ENCODE assay signal across 28 cellular contexts in genomic region chr2:179412116-179412515, GRCh38.
DNase-seq lines count a peak whose midpoint lies in the region; ATAC-seq, FAIRE-seq and TF ChIP-seq lines count a peak whose summit lies in the region.
"Had no signal": no experiment of that assay in that cellular context is flagged by ENCODE, and none has a peak within 500 bp of the region (broad histone marks: within the 10 kb centered on the region; RNA-seq: fewer than 3 reads in every experiment).

No MANE protein-coding gene starts in this region.

- FAIRE-seq in H54 (lab: Jason Lieb, UNC): no peak
- FAIRE-seq: TTC549 had no signal

- peak; percentile 8 for DNase-seq in AG09309 (ENCODE audit: low read depth)
- DNase-seq in PC-3: peak; percentile 52
- DNase-seq in choroid plexus epithelial cell (ENCODE audit: low read depth): peak; percentile 44
- no peak for DNase-seq in mesenchymal stem cell
- no peak for DNase-seq in activated T-cell treated with anti-CD3 and anti-CD28 coated beads, Interleukin-2, amount 50 U/mL, for 1 hour
- no peak for DNase-seq in HT-29 (ENCODE audit: low spot score)
- DNase-seq in H54 (ENCODE audit: insufficient read length, low spot score): no peak
- DNase-seq: ACHN; activated CD4-positive, alpha-beta T cell treated with anti-CD3 and anti-CD28 coated beads, Interleukin-2, amount 50 U/mL, for 4 hours; activated CD8-positive, alpha-beta memory T cell treated with anti-CD3 and anti-CD28 coated beads, Interleukin-2, amount 10 ng/mL, durations not matched to agents 7 days and 5 days; activated naive CD8-positive, alpha-beta T cell treated with anti-CD3 and anti-CD28 coated beads, Interleukin-2, amount 50 U/mL, for 24 hours; activated T-cell treated with anti-CD3 and anti-CD28 coated beads, Interleukin-2, amount 50 U/mL, for 48 hours; head of caudate nucleus; islet precursor cell; naive thymus-derived CD8-positive, alpha-beta T cell; NCI-H1092 treated with DMSO at 0.1 percent for 48 hours; NCI-H187; NCI-H2171 treated with DMSO at 0.1 percent for 48 hours; NCI-H510A; occipital lobe; stimulated activated naive B cell treated with anti-CD40 and anti-IgM and Interleukin-4, amounts not matched to agents 10 μg/mL and 1 μg/mL and 100 μg/mL, for 72 hours; substantia nigra; trophoblast cell had no signal

- H3F3A ChIP-seq in PC-3 (ENCODE audit: low read length, unreplicated experiment): no peaks in the 10 kb centered on the region

- H3K9ac ChIP-seq in PC-3 (ENCODE audit: low read length): no peak overlapping the region
- peak overlapping the region; percentile 11 for H3K9ac ChIP-seq in mesenchymal stem cell (ENCODE audit: low read length)
- H3K9ac ChIP-seq: BLaER1 had no signal

- no peak overlapping the region for H2BK5ac ChIP-seq in mesenchymal stem cell (ENCODE audit: low read depth, low read length, poor library complexity, severe bottlenecking)

- H3K4ac ChIP-seq in mesenchymal stem cell (ENCODE audit: low read depth in 1 of 2, low read length in 2 of 2): no peak overlapping the region

- H2AFZ ChIP-seq in PC-3 (ENCODE audit: low read length) (no peak overlapping the region), mesenchymal stem cell (ENCODE audit: low read depth, low read length) (no peak overlapping the region)

- H2BK15ac ChIP-seq in mesenchymal stem cell (ENCODE audit: low read depth, poor library complexity, severe bottlenecking): no peak overlapping the region

- H3K27me3 ChIP-seq in PC-3 (ENCODE audit: low read length) (no peaks in the 10 kb centered on the region), mesenchymal stem cell (ENCODE audit: control insufficient read depth in 1 of 2, insufficient read depth in 1 of 2, low read length in 2 of 2) (no peaks in the 10 kb centered on the region)
- H3K27me3 ChIP-seq: BLaER1 had no signal

- H3K36me3 ChIP-seq in PC-3 (ENCODE audit: low read depth, low read length) (no peaks in the 10 kb centered on the region), mesenchymal stem cell (ENCODE audit: control insufficient read depth in 1 of 2, insufficient read depth in 2 of 2, low read depth in 1 of 2, low read length in 2 of 2) (no peaks in the 10 kb centered on the region)
- H3K36me3 ChIP-seq: BLaER1 had no signal

- H4K20me1 ChIP-seq in PC-3 (ENCODE audit: low read length): no peaks in the 10 kb centered on the region
- H4K20me1 ChIP-seq: BLaER1 had no signal

- peak; percentile 38 for ATAC-seq in PC-3
- no peak for ATAC-seq in GM21447 (IDR thresholded peaks at IDR 0.05; ENCODE audit: unreplicated experiment)
- ATAC-seq: activated CD8-positive, alpha-beta memory T cell treated with anti-CD3 and anti-CD28 coated beads, Interleukin-2, amount 10 ng/mL, durations not matched to agents 7 days and 5 days; activated naive CD8-positive, alpha-beta T cell treated with anti-CD3 and anti-CD28 coated beads, Interleukin-2, amount 50 U/mL, for 24 hours; naive thymus-derived CD8-positive, alpha-beta T cell; stimulated activated naive B cell treated with anti-CD40 and anti-IgM and Interleukin-4, amounts not matched to agents 10 μg/mL and 1 μg/mL and 100 μg/mL, for 72 hours had no signal

- no peak overlapping the region for H3K4me3 ChIP-seq in AG09309 (ENCODE audit: control insufficient read depth, low read depth, low read length)
- no peak overlapping the region for H3K4me3 ChIP-seq in PC-3 (ENCODE audit: low read length)
- no peak overlapping the region for H3K4me3 ChIP-seq in choroid plexus epithelial cell (ENCODE audit: low read depth, low read length)
- no peak overlapping the region for H3K4me3 ChIP-seq in mesenchymal stem cell (ENCODE audit: insufficient read depth in 1 of 2, low read depth in 1 of 2, low read length in 2 of 2)
- H3K4me3 ChIP-seq: BLaER1, SK-N-MC had no signal

- TF ChIP-seq POLR2A in H54 (IDR thresholded peaks at IDR 0.05; ENCODE audit: low read depth, low read length): no peak

- no peak overlapping the region for H3K4me2 ChIP-seq in PC-3 (ENCODE audit: low read length)
- no peak overlapping the region for H3K4me2 ChIP-seq in mesenchymal stem cell (ENCODE audit: low read length, poor library complexity, severe bottlenecking)
- H3K4me2 ChIP-seq: BLaER1 had no signal

- H3K27ac ChIP-seq in PC-3 (ENCODE audit: low read length) (no peak overlapping the region), mesenchymal stem cell (ENCODE audit: low read length, poor library complexity, severe bottlenecking) (no peak overlapping the region)
- H3K27ac ChIP-seq: BLaER1, RWPE1, SK-N-MC had no signal

- BruUV-seq in PC-3 (replicated peaks; lab: Mats Ljungman, UMichigan): no TSS peak

- TF ChIP-seq CTCF in AG09309 (IDR thresholded peaks at IDR 0.05; ENCODE audit: control insufficient read depth, insufficient read depth, low read depth, low read length, missing control alignments) (no peak), PC-3 (conservative IDR thresholded peaks at IDR 0.05; ENCODE audit: low read depth, low read length) (no peak), choroid plexus epithelial cell (conservative IDR thresholded peaks at IDR 0.05; ENCODE audit: low read depth, low read length) (no peak)

- no peak overlapping the region for H3K18ac ChIP-seq in mesenchymal stem cell (ENCODE audit: low read depth in 1 of 2, low read length in 2 of 2)

- H2BK120ac ChIP-seq in mesenchymal stem cell (ENCODE audit: low read depth, low read length): no peak overlapping the region

- no peak overlapping the region for H4K8ac ChIP-seq in mesenchymal stem cell (ENCODE audit: low read length)

- CTCF ChIA-PET in PC-3 (lab: Charles Lee): no interaction called here

- no CpG with 5 or more reads among the region's 3 CpGs for WGBS in mesenchymal stem cell

- H3K9me2 ChIP-seq in PC-3 (replicated peaks; ENCODE audit: low read length): no peaks in the 10 kb centered on the region

- intact Hi-C loops in PC-3 (cut with micrococcal nuclease): loop anchor here (5.0 to 10.0 kb wide), 3 partner anchors 55 to 485 kb away; no protein-coding TSS in a partner anchor

- POLR2A ChIA-PET in PC-3 (lab: Charles Lee; ENCODE audit: unreplicated experiment): no interaction called here

- no peak overlapping the region for H2AK5ac ChIP-seq in mesenchymal stem cell (ENCODE audit: low read length, severe bottlenecking)

- H3K4me1 ChIP-seq in PC-3 (ENCODE audit: insufficient read depth, low read length) (peaks cover 10% of the 10 kb centered on the region; the same call in 1 of the 2 replicates), mesenchymal stem cell (ENCODE audit: control insufficient read depth, insufficient read depth, low read depth, low read length) (peaks cover 2% of the 10 kb centered on the region)
- H3K4me1 ChIP-seq: BLaER1 had no signal

- H3K14ac ChIP-seq in mesenchymal stem cell (ENCODE audit: low read length in 2 of 2): no peak overlapping the region

- no peaks in the 10 kb centered on the region for H3K9me3 ChIP-seq in PC-3 (ENCODE audit: low read length)
- no peaks in the 10 kb centered on the region for H3K9me3 ChIP-seq in mesenchymal stem cell (ENCODE audit: control insufficient read depth, low read length)
- H3K9me3 ChIP-seq: BLaER1 had no signal

- H3K23ac ChIP-seq in mesenchymal stem cell (ENCODE audit: low read length in 2 of 2): no peak overlapping the region

- no peak overlapping the region for H4K91ac ChIP-seq in mesenchymal stem cell (ENCODE audit: low read length)

- no peak overlapping the region for H2BK12ac ChIP-seq in mesenchymal stem cell (ENCODE audit: low read length in 2 of 2)

- H3K79me1 ChIP-seq in mesenchymal stem cell (replicated peaks; ENCODE audit: low read length, poor library complexity, severe bottlenecking): no peaks in the 10 kb centered on the region

- no peaks in the 10 kb centered on the region for H3K79me2 ChIP-seq in PC-3 (ENCODE audit: low read length)

Comparison
In these comparisons a context has a peak if more than half of its experiments do, and no peak if none do; other contexts are left out.
1. DNase-seq: peak in AG09309 (single experiment), PC-3 (single experiment) and choroid plexus epithelial cell (single experiment); none in mesenchymal stem cell (single experiment), activated T-cell treated with anti-CD3 and anti-CD28 coated beads, Interleukin-2, amount 50 U/mL, for 1 hour (single experiment), HT-29 (single experiment) and H54 (single experiment).